7 cellular contexts compared by ENCODE assay signal in genomic region chr7:47783456-47784240, GRCh38.
DNase-seq lines count a peak whose midpoint lies in the region; TF ChIP-seq lines count a peak whose summit lies in the region.

No MANE protein-coding gene starts in this region.

- no peak overlapping the region for H3K14ac ChIP-seq in mesenchymal stem cell (ENCODE audit: low read length in 2 of 2)

- H2BK12ac ChIP-seq in mesenchymal stem cell (ENCODE audit: low read length in 2 of 2) = peak overlapping the region in 1 of 2 experiments; percentile 96

- H3K9me3 ChIP-seq in mesenchymal stem cell (ENCODE audit: control insufficient read depth, low read length) (no peaks in the 10 kb centered on the region), vagina (no peaks in the 10 kb centered on the region)

- H3K4me2 ChIP-seq in mesenchymal stem cell (ENCODE audit: low read length, poor library complexity, severe bottlenecking) = no peak overlapping the region

- WGBS in mesenchymal stem cell = 9% methylated on average over 3 of the region's 5 CpGs

- H3K4me3 ChIP-seq in mesenchymal stem cell (ENCODE audit: insufficient read depth in 1 of 2, low read depth in 1 of 2, low read length in 2 of 2) (peak overlapping the region in 1 of 2 experiments; percentile 15), vagina (no peak overlapping the region)

- H3K27me3 ChIP-seq in mesenchymal stem cell (ENCODE audit: control insufficient read depth in 1 of 2, insufficient read depth in 1 of 2, low read length in 2 of 2) (no peaks in the 10 kb centered on the region), vagina (no peaks in the 10 kb centered on the region)

- H2BK5ac ChIP-seq in mesenchymal stem cell (ENCODE audit: low read depth, low read length, poor library complexity, severe bottlenecking) = peak overlapping the region; percentile 98

- no peak for TF ChIP-seq POLR2A in vagina (IDR thresholded peaks at IDR 0.05)

- H3K36me3 ChIP-seq in mesenchymal stem cell (ENCODE audit: control insufficient read depth in 1 of 2, insufficient read depth in 2 of 2, low read depth in 1 of 2, low read length in 2 of 2) = no peaks in the 10 kb centered on the region
- no peaks in the 10 kb centered on the region for H3K36me3 ChIP-seq in vagina

- peak overlapping the region; percentile 98 for H2BK120ac ChIP-seq in mesenchymal stem cell (ENCODE audit: low read depth, low read length)

- intact Hi-C loops in vagina (cut with DNase I) = no loop called here

- H2AK5ac ChIP-seq in mesenchymal stem cell (ENCODE audit: low read length, severe bottlenecking) = peak overlapping the region; percentile 99

- H2AFZ ChIP-seq in mesenchymal stem cell (ENCODE audit: low read depth, low read length) = no peak overlapping the region

- no peak for TF ChIP-seq CTCF in vagina (IDR thresholded peaks at IDR 0.05)

- H3K23ac ChIP-seq in mesenchymal stem cell (ENCODE audit: low read length in 2 of 2) = no peak overlapping the region

- H3K4me1 ChIP-seq in mesenchymal stem cell (ENCODE audit: control insufficient read depth, insufficient read depth, low read depth, low read length) (peaks cover 13% of the 10 kb centered on the region), vagina (peaks cover 40% of the 10 kb centered on the region)

- DNase-seq in M059J (ENCODE audit: low read depth) (peak; percentile 99), dermis blood vessel endothelial cell (peak; percentile 93), mesenchymal stem cell (peak; percentile 98), vagina (ENCODE audit: extremely low spot score in 2 of 2) (no peak), SIG-M5 treated with dmso at 0.1 percent for 504 hours (lab: John Stamatoyannopoulos, UW; ENCODE audit: unreplicated experiment) (no peak), NCI-H128 (lab: John Stamatoyannopoulos, UW; ENCODE audit: unreplicated experiment) (no peak), NCI-H1694 treated with DMSO at 0.1 percent for 48 hours (lab: John Stamatoyannopoulos, UW) (no peak)

- H4K8ac ChIP-seq in mesenchymal stem cell (ENCODE audit: low read length) = peak overlapping the region; percentile 91

- H2BK15ac ChIP-seq in mesenchymal stem cell (ENCODE audit: low read depth, poor library complexity, severe bottlenecking) = no peak overlapping the region

- no peaks in the 10 kb centered on the region for H3K79me1 ChIP-seq in mesenchymal stem cell (replicated peaks; ENCODE audit: low read length, poor library complexity, severe bottlenecking)

- peak overlapping the region; percentile 94 for H4K91ac ChIP-seq in mesenchymal stem cell (ENCODE audit: low read length)

- H3K4ac ChIP-seq in mesenchymal stem cell (ENCODE audit: low read depth in 1 of 2, low read length in 2 of 2) = peak overlapping the region; percentile 91 to 99

- peak overlapping the region; percentile 76 for H3K9ac ChIP-seq in mesenchymal stem cell (ENCODE audit: low read length)

- H3K27ac ChIP-seq in mesenchymal stem cell (ENCODE audit: low read length, poor library complexity, severe bottlenecking) (peak overlapping the region; percentile 100), vagina (peak overlapping the region; percentile 82)

- H3K18ac ChIP-seq in mesenchymal stem cell (ENCODE audit: low read depth in 1 of 2, low read length in 2 of 2) = peak overlapping the region; percentile 48 to 64

Comparison
In these comparisons a context has a peak if more than half of its experiments do, and no peak if none do; other contexts are left out.
1. DNase-seq: peak in M059J (single experiment), dermis blood vessel endothelial cell (single experiment) and mesenchymal stem cell (single experiment); none in vagina (0 of 2), SIG-M5 treated with dmso at 0.1 percent for 504 hours (single experiment), NCI-H128 (single experiment) and NCI-H1694 treated with DMSO at 0.1 percent for 48 hours (single experiment).